Comparison of ENCODE assay signal across 25 cellular contexts in the genomic region with DNA sequence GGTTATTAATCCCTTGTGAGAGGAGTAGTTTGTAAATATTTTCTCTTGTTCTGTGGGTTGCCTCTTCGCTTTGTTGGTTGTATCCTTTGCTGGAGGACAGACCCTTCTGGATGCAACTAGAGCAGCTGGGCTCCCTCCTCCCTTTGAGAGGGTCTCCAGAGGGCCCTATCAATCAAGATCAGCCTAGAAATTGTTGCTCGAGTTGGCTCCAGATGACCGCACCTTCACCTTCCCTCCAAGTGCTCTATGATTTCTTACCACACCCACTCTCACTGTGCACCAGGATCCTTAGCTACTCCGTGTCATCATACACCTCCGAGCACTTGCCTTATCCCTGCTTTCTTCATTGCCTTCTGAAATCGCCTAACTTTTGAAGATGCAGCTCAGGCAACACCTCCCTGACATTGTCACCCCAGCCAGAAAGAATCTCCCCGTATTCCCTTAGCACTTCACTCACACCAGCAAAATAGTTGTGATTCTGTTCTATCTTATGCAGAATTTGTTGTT.
"Had no signal": no experiment of that assay in that cellular context is flagged by ENCODE, and none has a peak within 500 bp of the region (broad histone marks: within the 10 kb centered on the region; RNA-seq: fewer than 3 reads in every experiment).

No MANE protein-coding gene starts in this region.

- H3K36me3 Mint-ChIP-seq: activated naive CD4-positive, alpha-beta T cell treated with anti-CD3 and anti-CD28 coated beads, Interleukin-2, amount 50 U/mL, for 72 hours; naive B cell; stimulated activated effector memory CD8-positive, alpha-beta T cell treated with anti-CD3 and anti-CD28 coated beads, Interleukin-12 subunit alpha, Interleukin-12 subunit beta, amount 100 ng/mL, for 72 hours had no signal

- H3K4me3 Mint-ChIP-seq: activated CD4-positive, alpha-beta memory T cell treated with anti-CD3 and anti-CD28 coated beads for 36 hours; activated CD4-positive, alpha-beta T cell treated with anti-CD3 and anti-CD28 coated beads, Interleukin-2, amount 10 ng/mL, durations not matched to agents 24 days and 14 days; effector memory CD8-positive, alpha-beta T cell; mesothelial cell of epicardium; neural crest cell; stimulated activated effector memory CD8-positive, alpha-beta T cell treated with anti-CD3 and anti-CD28 coated beads, Interleukin-12 subunit alpha, Interleukin-12 subunit beta, amount 100 ng/mL, for 72 hours had no signal

- ATAC-seq: activated naive CD4-positive, alpha-beta T cell treated with anti-CD3 and anti-CD28 coated beads, Interleukin-2, amount 50 U/mL, for 72 hours; body of pancreas; effector memory CD8-positive, alpha-beta T cell; gastroesophageal sphincter; left cardiac atrium; right lobe of liver; stimulated activated effector memory CD8-positive, alpha-beta T cell treated with anti-CD3 and anti-CD28 coated beads, Interleukin-12 subunit alpha, Interleukin-12 subunit beta, amount 100 ng/mL, for 72 hours; T-helper 17 cell had no signal

- H3K27me3 Mint-ChIP-seq: activated CD4-positive, alpha-beta memory T cell treated with anti-CD3 and anti-CD28 coated beads for 36 hours; activated CD4-positive, alpha-beta T cell treated with anti-CD3 and anti-CD28 coated beads, Interleukin-2, amount 10 ng/mL, durations not matched to agents 24 days and 14 days; effector memory CD8-positive, alpha-beta T cell; naive B cell; T-helper 17 cell had no signal

- H3K27ac Mint-ChIP-seq: activated CD4-positive, alpha-beta memory T cell treated with anti-CD3 and anti-CD28 coated beads for 36 hours; activated CD4-positive, alpha-beta T cell treated with anti-CD3 and anti-CD28 coated beads, Interleukin-2, amount 10 ng/mL, durations not matched to agents 24 days and 14 days; mesothelial cell of epicardium; stimulated activated effector memory CD8-positive, alpha-beta T cell treated with anti-CD3 and anti-CD28 coated beads, Interleukin-12 subunit alpha, Interleukin-12 subunit beta, amount 100 ng/mL, for 72 hours; T-helper 17 cell had no signal

- H3K9me3 Mint-ChIP-seq: activated CD4-positive, alpha-beta memory T cell treated with anti-CD3 and anti-CD28 coated beads for 36 hours; activated CD4-positive, alpha-beta T cell treated with anti-CD3 and anti-CD28 coated beads, Interleukin-2, amount 10 ng/mL, durations not matched to agents 24 days and 14 days; activated naive CD4-positive, alpha-beta T cell treated with anti-CD3 and anti-CD28 coated beads, Interleukin-2, amount 50 U/mL, for 72 hours; effector memory CD8-positive, alpha-beta T cell; mesothelial cell of epicardium; naive B cell; stimulated activated effector memory CD8-positive, alpha-beta T cell treated with anti-CD3 and anti-CD28 coated beads, Interleukin-12 subunit alpha, Interleukin-12 subunit beta, amount 100 ng/mL, for 72 hours had no signal

- DNase-seq: activated CD4-positive, alpha-beta memory T cell treated with anti-CD3 and anti-CD28 coated beads for 36 hours; activated CD4-positive, alpha-beta T cell treated with anti-CD3 and anti-CD28 coated beads, Interleukin-2, amount 10 ng/mL, durations not matched to agents 24 days and 14 days; activated CD4-positive, CD25-positive, alpha-beta regulatory T cell treated with anti-CD3 and anti-CD28 coated beads, Interleukin-2, amount 50 U/mL, for 72 hours; activated CD8-positive, alpha-beta memory T cell treated with anti-CD3 and anti-CD28 coated beads, Interleukin-2, amount 50 U/mL, for 4 hours; activated gamma-delta T cell treated with Interleukin-2 at 50 U/mL for 16 hours; activated T-cell treated with anti-CD3 and anti-CD28 coated beads, Interleukin-2, amount 50 U/mL, for 1 hour; adrenal gland; aorta; body of pancreas; cerebellar nuclear complex; effector memory CD8-positive, alpha-beta T cell; hippocampal formation; left cardiac atrium; mammary epithelial cell; naive B cell; occipital lobe; right lobe of liver; stimulated activated CD4-positive, alpha-beta T cell treated with anti-CD3 and anti-CD28 coated beads, Interleukin-4, amount 100 ng/mL, for 24 hours; T-helper 17 cell; T1000 had no signal
